Comparison of ENCODE assay signal across 17 cellular contexts in the genomic region with DNA sequence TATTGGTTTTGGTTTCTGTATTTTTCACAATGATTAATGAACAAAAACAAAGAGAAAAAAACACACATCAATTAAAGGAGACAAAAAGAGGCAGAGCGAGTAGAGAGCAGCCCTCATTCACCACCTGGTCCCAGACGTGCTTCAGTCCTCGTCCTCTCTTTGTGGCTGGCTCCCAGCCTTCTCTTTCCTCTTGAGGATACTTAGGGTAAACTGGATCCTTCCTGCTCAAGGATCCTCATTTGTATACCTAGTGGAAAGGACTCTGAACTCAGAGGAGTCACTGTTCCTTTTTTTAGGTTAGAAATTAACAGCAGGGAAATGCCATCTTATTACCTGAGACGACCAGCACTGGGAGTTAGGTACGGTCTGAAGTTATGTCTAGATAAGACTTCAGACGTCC. TPM values are rescaled to one million over a fixed set of nuclear protein-coding genes. Genes with fewer than 3 reads are reported as not detected.
"Had no signal": no experiment of that assay in that cellular context is flagged by ENCODE, and none has a peak within 500 bp of the region (broad histone marks: within the 10 kb centered on the region; RNA-seq: fewer than 3 reads in every experiment).

No MANE protein-coding gene starts in this region.

- DNase-seq: activated CD4-positive, CD25-positive, alpha-beta regulatory T cell treated with anti-CD3 and anti-CD28 coated beads, Interleukin-2, amount 50 U/mL, for 72 hours; activated naive CD4-positive, alpha-beta T cell treated with anti-CD3 and anti-CD28 coated beads, Interleukin-2, amount 50 U/mL, for 16 hours; activated T-cell treated with anti-CD3 and anti-CD28 coated beads, Interleukin-2, amount 50 U/mL, for 24 hours; adrenal gland; erythroblast; islet precursor cell; posterior cingulate gyrus; stomach; T-helper 1 cell; T1000; testis had no signal

- H3K9me3 ChIP-seq: adrenal gland, gastroesophageal sphincter, right atrium auricular region, stomach, testis had no signal

- H3K27me3 Mint-ChIP-seq: activated T-cell treated with anti-CD3 and anti-CD28 coated beads, Interleukin-2, amount 50 U/mL, for 24 hours had no signal

- H3K27ac ChIP-seq: adrenal gland, gastroesophageal sphincter, testis had no signal

- H3K4me3 Mint-ChIP-seq: activated T-cell treated with anti-CD3 and anti-CD28 coated beads, Interleukin-2, amount 50 U/mL, for 24 hours had no signal

- H3K4me3 ChIP-seq: adrenal gland, gastroesophageal sphincter, right atrium auricular region, skin epidermis, stomach, testis had no signal

- H3K27ac Mint-ChIP-seq: activated T-cell treated with anti-CD3 and anti-CD28 coated beads, Interleukin-2, amount 50 U/mL, for 24 hours had no signal

- H3K9me3 Mint-ChIP-seq: activated T-cell treated with anti-CD3 and anti-CD28 coated beads, Interleukin-2, amount 50 U/mL, for 24 hours had no signal

- H3K27me3 ChIP-seq: adrenal gland, gastroesophageal sphincter, right atrium auricular region, stomach, testis had no signal

- ATAC-seq: gastroesophageal sphincter, SK-N-SH treated with all-trans-retinoic acid at 6 μM for 48 hours had no signal

RNA-seq across cellular contexts. Expression of gene CABP1, which starts 56.2 kb away (rescaled TPM):
- total RNA-seq: chondrocyte, dermis microvascular lymphatic vessel endothelial cell had no signal
